Comparison of ENCODE assay signal across 1 cellular context in the genomic region with DNA sequence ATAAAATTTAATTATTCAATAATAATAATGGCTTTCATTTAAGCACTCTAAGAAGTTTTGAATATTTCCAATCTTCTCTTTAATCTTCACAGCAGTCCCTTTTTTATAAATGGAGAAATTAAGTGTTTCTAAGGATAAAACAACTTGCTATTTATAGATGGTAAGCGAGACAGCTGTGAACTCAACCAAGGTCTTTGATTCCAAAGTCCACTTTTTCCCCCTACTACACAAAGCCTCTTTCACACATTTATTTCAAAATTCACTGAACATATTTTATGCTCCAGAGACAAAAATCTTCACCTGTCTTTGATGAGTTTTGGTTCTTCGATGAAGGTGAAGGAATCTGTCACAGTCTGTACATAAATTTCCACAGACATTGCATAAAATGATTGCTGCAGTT.
A peak's percentile ranks its signal among the peaks of the same experiment; 100 is the strongest.
TF ChIP-seq lines count a peak whose summit lies in the region.

No MANE protein-coding gene starts in this region.

TF ChIP-seq in HepG2, 621 proteins besides CTCF, POLR2A, EP300 and RAD21:
- TF ChIP-seq GATAD2A (CRISPR knock-in tag; IDR thresholded peaks at IDR 0.05) (0 out of 2 replicates have a peak, but pooled peaks have one; percentile 33), NCOR1 (IDR thresholded peaks at IDR 0.05; ENCODE audit: borderline replicate concordance, low read length) (peak; percentile 52; the same call in 1 of the 2 replicates), HNF4A (CRISPR knock-in tag; IDR thresholded peaks at IDR 0.05) (peak; percentile 64), ZNF891 (CRISPR knock-in tag; IDR thresholded peaks at IDR 0.05) (no peak)
- TF ChIP-seq, protein P1, sequence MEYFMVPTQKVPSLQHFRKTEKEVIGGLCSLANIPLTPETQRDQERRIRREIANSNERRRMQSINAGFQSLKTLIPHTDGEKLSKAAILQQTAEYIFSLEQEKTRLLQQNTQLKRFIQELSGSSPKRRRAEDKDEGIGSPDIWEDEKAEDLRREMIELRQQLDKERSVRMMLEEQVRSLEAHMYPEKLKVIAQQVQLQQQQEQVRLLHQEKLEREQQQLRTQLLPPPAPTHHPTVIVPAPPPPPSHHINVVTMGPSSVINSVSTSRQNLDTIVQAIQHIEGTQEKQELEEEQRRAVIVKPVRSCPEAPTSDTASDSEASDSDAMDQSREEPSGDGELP (IDR thresholded peaks at IDR 0.05; ENCODE audit: borderline replicate concordance, low read depth) = peak; percentile 46
- TF ChIP-seq, protein P2, sequence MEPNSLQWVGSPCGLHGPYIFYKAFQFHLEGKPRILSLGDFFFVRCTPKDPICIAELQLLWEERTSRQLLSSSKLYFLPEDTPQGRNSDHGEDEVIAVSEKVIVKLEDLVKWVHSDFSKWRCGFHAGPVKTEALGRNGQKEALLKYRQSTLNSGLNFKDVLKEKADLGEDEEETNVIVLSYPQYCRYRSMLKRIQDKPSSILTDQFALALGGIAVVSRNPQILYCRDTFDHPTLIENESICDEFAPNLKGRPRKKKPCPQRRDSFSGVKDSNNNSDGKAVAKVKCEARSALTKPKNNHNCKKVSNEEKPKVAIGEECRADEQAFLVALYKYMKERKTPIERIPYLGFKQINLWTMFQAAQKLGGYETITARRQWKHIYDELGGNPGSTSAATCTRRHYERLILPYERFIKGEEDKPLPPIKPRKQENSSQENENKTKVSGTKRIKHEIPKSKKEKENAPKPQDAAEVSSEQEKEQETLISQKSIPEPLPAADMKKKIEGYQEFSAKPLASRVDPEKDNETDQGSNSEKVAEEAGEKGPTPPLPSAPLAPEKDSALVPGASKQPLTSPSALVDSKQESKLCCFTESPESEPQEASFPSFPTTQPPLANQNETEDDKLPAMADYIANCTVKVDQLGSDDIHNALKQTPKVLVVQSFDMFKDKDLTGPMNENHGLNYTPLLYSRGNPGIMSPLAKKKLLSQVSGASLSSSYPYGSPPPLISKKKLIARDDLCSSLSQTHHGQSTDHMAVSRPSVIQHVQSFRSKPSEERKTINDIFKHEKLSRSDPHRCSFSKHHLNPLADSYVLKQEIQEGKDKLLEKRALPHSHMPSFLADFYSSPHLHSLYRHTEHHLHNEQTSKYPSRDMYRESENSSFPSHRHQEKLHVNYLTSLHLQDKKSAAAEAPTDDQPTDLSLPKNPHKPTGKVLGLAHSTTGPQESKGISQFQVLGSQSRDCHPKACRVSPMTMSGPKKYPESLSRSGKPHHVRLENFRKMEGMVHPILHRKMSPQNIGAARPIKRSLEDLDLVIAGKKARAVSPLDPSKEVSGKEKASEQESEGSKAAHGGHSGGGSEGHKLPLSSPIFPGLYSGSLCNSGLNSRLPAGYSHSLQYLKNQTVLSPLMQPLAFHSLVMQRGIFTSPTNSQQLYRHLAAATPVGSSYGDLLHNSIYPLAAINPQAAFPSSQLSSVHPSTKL (CRISPR knock-in tag; IDR thresholded peaks at IDR 0.05) = peak; percentile 56; the same call in 1 of the 2 replicates
